26 cellular contexts compared by ENCODE assay signal in the genomic region with DNA sequence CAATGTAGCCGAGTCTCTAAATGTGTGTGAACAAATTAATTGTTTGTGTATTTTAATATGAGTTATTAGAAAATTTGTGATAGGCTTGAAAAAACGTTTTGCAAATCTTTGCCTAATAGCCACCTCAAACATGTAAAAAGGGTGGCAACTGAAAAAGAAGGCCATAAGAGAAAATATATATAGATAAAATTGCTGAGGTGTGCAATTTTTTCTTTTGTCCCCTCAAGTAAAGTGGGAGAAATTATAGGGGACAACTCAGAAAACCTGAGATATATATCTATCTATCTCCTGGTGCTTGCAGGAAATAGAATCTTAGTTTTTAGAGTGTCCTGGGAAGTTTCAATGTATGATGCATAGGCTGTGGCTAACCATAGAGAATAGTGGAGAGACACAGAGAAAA.
"Had no signal": no experiment of that assay in that cellular context is flagged by ENCODE, and none has a peak within 500 bp of the region (broad histone marks: within the 10 kb centered on the region; RNA-seq: fewer than 3 reads in every experiment).

No MANE protein-coding gene starts in this region.

- FAIRE-seq: endometrium, islet of Langerhans, keratinocyte had no signal

- H3K27me3 ChIP-seq: colonic mucosa, esophagus squamous epithelium, gastrocnemius medialis, heart right ventricle, left lung had no signal

- DNase-seq: colonic mucosa; cortex of kidney; effector CD8-positive, alpha-beta T cell; effector memory CD8-positive, alpha-beta T cell; endodermal cell; erythroblast; esophagus squamous epithelium; foreskin fibroblast; foreskin melanocyte; gastrocnemius medialis; glutamatergic neuron; head of caudate nucleus; heart right ventricle; hippocampal formation; left cardiac atrium; left lung; left ventricle myocardium superior; lower lobe of right lung; mesenchymal stem cell; mucosa of descending colon; naive B cell had no signal

- H3K27ac ChIP-seq: colonic mucosa, epithelial cell of prostate, esophagus squamous epithelium, gastrocnemius medialis, heart right ventricle, left lung, lower lobe of right lung had no signal

- H3K4me3 ChIP-seq: colonic mucosa, esophagus squamous epithelium, gastrocnemius medialis, heart right ventricle, left lung, lower lobe of right lung, mucosa of descending colon had no signal

- H3K9me3 ChIP-seq: colonic mucosa, esophagus squamous epithelium, gastrocnemius medialis, lower lobe of right lung, mucosa of descending colon had no signal

- ATAC-seq: effector memory CD8-positive, alpha-beta T cell; esophagus mucosa; gastrocnemius medialis; heart right ventricle; left cardiac atrium; left lung; left ventricle myocardium superior; lower lobe of right lung; mucosa of descending colon had no signal

- H3K36me3 ChIP-seq: colonic mucosa, esophagus squamous epithelium, gastrocnemius medialis, heart right ventricle, left lung, lower lobe of right lung had no signal

- H3K4me1 ChIP-seq: colonic mucosa, esophagus squamous epithelium, gastrocnemius medialis, heart right ventricle, left lung, lower lobe of right lung had no signal
